Comparison of ENCODE assay signal across 1 cellular context in the genomic region with DNA sequence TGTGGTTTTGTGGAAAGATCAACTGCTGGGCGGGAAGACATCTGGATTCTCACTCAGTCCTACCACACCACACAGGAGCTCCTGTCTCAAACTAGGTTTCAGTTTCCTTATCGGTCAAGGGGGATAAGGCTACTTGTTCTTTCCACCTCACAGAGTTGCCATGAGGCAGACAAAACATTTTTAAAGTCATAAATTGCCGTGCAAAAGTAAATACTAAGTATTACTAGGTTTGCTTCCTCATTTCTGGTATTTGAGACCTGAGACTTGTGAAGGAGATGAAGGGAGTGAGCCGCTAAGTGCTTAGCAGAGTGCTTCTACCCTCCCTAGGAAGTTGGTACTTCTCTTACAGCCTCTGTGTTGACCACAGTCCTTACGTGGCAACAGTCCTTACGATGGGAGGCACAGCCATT.
TF ChIP-seq lines count a peak whose summit lies in the region.

No MANE protein-coding gene starts in this region.

TF ChIP-seq in liver, 16 proteins besides CTCF, POLR2A, EP300 and RAD21 (continued from another document):
- TF ChIP-seq, protein P1, sequence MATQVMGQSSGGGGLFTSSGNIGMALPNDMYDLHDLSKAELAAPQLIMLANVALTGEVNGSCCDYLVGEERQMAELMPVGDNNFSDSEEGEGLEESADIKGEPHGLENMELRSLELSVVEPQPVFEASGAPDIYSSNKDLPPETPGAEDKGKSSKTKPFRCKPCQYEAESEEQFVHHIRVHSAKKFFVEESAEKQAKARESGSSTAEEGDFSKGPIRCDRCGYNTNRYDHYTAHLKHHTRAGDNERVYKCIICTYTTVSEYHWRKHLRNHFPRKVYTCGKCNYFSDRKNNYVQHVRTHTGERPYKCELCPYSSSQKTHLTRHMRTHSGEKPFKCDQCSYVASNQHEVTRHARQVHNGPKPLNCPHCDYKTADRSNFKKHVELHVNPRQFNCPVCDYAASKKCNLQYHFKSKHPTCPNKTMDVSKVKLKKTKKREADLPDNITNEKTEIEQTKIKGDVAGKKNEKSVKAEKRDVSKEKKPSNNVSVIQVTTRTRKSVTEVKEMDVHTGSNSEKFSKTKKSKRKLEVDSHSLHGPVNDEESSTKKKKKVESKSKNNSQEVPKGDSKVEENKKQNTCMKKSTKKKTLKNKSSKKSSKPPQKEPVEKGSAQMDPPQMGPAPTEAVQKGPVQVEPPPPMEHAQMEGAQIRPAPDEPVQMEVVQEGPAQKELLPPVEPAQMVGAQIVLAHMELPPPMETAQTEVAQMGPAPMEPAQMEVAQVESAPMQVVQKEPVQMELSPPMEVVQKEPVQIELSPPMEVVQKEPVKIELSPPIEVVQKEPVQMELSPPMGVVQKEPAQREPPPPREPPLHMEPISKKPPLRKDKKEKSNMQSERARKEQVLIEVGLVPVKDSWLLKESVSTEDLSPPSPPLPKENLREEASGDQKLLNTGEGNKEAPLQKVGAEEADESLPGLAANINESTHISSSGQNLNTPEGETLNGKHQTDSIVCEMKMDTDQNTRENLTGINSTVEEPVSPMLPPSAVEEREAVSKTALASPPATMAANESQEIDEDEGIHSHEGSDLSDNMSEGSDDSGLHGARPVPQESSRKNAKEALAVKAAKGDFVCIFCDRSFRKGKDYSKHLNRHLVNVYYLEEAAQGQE (IDR thresholded peaks at IDR 0.05), result no peak
- no peak for TF ChIP-seq GABPA (IDR thresholded peaks at IDR 0.05 in 1 of 2, conservative IDR thresholded peaks at IDR 0.05 in 1 of 2)
- TF ChIP-seq, protein P2, sequence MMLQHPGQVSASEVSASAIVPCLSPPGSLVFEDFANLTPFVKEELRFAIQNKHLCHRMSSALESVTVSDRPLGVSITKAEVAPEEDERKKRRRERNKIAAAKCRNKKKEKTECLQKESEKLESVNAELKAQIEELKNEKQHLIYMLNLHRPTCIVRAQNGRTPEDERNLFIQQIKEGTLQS (IDR thresholded peaks at IDR 0.05), result no peak
